Comparison of ENCODE assay signal across 1 cellular context in the genomic region with DNA sequence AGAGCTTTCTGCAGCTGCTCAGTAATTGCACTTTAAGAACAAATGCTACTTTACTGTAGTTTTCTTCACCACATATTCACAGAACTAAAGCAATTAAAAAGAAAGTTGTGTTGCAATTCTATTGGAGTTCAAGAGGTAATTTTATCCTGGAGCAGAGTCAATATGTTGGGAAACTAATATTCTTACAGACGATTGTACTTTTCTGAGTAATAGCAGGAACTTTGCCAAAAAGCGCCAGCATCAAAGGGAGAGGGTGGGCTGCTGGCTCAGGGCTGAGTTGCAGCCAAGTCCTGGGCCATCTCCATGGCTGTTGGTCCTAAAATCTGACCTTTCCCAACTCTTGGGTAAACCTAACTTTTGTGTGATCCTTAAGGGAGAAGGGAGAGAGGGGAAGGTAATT.
TF ChIP-seq lines count a peak whose summit lies in the region.

No MANE protein-coding gene starts in this region.

TF ChIP-seq in HepG2, 621 proteins besides CTCF, POLR2A, EP300 and RAD21 (continued from another document and continues in another):
- no peak for TF ChIP-seq ARHGAP35 (CRISPR knock-in tag; IDR thresholded peaks at IDR 0.05; ENCODE audit: borderline replicate concordance)
- TF ChIP-seq, protein P1, sequence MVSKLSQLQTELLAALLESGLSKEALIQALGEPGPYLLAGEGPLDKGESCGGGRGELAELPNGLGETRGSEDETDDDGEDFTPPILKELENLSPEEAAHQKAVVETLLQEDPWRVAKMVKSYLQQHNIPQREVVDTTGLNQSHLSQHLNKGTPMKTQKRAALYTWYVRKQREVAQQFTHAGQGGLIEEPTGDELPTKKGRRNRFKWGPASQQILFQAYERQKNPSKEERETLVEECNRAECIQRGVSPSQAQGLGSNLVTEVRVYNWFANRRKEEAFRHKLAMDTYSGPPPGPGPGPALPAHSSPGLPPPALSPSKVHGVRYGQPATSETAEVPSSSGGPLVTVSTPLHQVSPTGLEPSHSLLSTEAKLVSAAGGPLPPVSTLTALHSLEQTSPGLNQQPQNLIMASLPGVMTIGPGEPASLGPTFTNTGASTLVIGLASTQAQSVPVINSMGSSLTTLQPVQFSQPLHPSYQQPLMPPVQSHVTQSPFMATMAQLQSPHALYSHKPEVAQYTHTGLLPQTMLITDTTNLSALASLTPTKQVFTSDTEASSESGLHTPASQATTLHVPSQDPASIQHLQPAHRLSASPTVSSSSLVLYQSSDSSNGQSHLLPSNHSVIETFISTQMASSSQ (IDR thresholded peaks at IDR 0.05; ENCODE audit: low read depth) = no peak
- TF ChIP-seq, protein P1 (CRISPR knock-in tag; IDR thresholded peaks at IDR 0.05; ENCODE audit: borderline replicate concordance) = peak; percentile 34; the same call in 1 of the 2 replicates
- no peak for TF ChIP-seq ZSCAN25 (CRISPR knock-in tag; IDR thresholded peaks at IDR 0.05)
- TF ChIP-seq CEBPG (CRISPR knock-in tag; IDR thresholded peaks at IDR 0.05) = peak; percentile 82
- no peak for TF ChIP-seq NCOA1 (CRISPR knock-in tag; IDR thresholded peaks at IDR 0.05)
- TF ChIP-seq, protein P2, sequence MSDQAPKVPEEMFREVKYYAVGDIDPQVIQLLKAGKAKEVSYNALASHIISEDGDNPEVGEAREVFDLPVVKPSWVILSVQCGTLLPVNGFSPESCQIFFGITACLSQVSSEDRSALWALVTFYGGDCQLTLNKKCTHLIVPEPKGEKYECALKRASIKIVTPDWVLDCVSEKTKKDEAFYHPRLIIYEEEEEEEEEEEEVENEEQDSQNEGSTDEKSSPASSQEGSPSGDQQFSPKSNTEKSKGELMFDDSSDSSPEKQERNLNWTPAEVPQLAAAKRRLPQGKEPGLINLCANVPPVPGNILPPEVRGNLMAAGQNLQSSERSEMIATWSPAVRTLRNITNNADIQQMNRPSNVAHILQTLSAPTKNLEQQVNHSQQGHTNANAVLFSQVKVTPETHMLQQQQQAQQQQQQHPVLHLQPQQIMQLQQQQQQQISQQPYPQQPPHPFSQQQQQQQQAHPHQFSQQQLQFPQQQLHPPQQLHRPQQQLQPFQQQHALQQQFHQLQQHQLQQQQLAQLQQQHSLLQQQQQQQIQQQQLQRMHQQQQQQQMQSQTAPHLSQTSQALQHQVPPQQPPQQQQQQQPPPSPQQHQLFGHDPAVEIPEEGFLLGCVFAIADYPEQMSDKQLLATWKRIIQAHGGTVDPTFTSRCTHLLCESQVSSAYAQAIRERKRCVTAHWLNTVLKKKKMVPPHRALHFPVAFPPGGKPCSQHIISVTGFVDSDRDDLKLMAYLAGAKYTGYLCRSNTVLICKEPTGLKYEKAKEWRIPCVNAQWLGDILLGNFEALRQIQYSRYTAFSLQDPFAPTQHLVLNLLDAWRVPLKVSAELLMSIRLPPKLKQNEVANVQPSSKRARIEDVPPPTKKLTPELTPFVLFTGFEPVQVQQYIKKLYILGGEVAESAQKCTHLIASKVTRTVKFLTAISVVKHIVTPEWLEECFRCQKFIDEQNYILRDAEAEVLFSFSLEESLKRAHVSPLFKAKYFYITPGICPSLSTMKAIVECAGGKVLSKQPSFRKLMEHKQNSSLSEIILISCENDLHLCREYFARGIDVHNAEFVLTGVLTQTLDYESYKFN (CRISPR knock-in tag; conservative IDR thresholded peaks at IDR 0.05) = peak; percentile 40
- no peak for TF ChIP-seq CBX1 (IDR thresholded peaks at IDR 0.05; ENCODE audit: low read depth)
- TF ChIP-seq SOX13 (IDR thresholded peaks at IDR 0.05) = no peak
- peak in 1 of 2 experiments; percentile 89; a peak in 2 of 4 replicates for TF ChIP-seq SOX13 (CRISPR knock-in tag; conservative IDR thresholded peaks at IDR 0.05 in 1 of 2, IDR thresholded peaks at IDR 0.05 in 1 of 2)
- TF ChIP-seq RBFOX2 (IDR thresholded peaks at IDR 0.05; ENCODE audit: low read depth, low read length) = no peak
- TF ChIP-seq SOX5 (CRISPR knock-in tag; IDR thresholded peaks at IDR 0.05; ENCODE audit: borderline replicate concordance) = peak; percentile 81
- TF ChIP-seq KLF15 (CRISPR knock-in tag; IDR thresholded peaks at IDR 0.05; ENCODE audit: borderline replicate concordance) = no peak
- peak; percentile 84; the same call in 1 of the 2 replicates for TF ChIP-seq HMG20A (CRISPR knock-in tag; IDR thresholded peaks at IDR 0.05; ENCODE audit: borderline replicate concordance)
- no peak for TF ChIP-seq RAD51 (IDR thresholded peaks at IDR 0.05; ENCODE audit: borderline replicate concordance)
- no peak for TF ChIP-seq HOXD1 (CRISPR knock-in tag; IDR thresholded peaks at IDR 0.05)
- TF ChIP-seq RXRA (CRISPR knock-in tag; IDR thresholded peaks at IDR 0.05) = peak; percentile 42; the same call in 1 of the 2 replicates
- TF ChIP-seq HDAC2 (CRISPR knock-in tag; IDR thresholded peaks at IDR 0.05) = peak; percentile 66
- no peak for TF ChIP-seq HNRNPH1 (optimal IDR thresholded peaks at IDR 0.05; ENCODE audit: low read depth, low read length)
- TF ChIP-seq MEIS1 (CRISPR knock-in tag; IDR thresholded peaks at IDR 0.05; ENCODE audit: borderline replicate concordance) = no peak
- TF ChIP-seq, protein P3, sequence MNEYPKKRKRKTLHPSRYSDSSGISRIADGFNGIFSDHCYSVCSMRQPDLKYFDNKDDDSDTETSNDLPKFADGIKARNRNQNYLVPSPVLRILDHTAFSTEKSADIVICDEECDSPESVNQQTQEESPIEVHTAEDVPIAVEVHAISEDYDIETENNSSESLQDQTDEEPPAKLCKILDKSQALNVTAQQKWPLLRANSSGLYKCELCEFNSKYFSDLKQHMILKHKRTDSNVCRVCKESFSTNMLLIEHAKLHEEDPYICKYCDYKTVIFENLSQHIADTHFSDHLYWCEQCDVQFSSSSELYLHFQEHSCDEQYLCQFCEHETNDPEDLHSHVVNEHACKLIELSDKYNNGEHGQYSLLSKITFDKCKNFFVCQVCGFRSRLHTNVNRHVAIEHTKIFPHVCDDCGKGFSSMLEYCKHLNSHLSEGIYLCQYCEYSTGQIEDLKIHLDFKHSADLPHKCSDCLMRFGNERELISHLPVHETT (CRISPR knock-in tag; conservative IDR thresholded peaks at IDR 0.05) = no peak
- TF ChIP-seq SAP130 (CRISPR knock-in tag; IDR thresholded peaks at IDR 0.05; ENCODE audit: low read depth) = peak; percentile 35
- 0 out of 2 replicates have a peak, but pooled peaks have one; percentile 31 for TF ChIP-seq ELF3 (CRISPR knock-in tag; IDR thresholded peaks at IDR 0.05)
- TF ChIP-seq CEBPB (IDR thresholded peaks at IDR 0.05; ENCODE audit: borderline replicate concordance, low read depth, low read length) = peak; percentile 89
- TF ChIP-seq, protein P4, sequence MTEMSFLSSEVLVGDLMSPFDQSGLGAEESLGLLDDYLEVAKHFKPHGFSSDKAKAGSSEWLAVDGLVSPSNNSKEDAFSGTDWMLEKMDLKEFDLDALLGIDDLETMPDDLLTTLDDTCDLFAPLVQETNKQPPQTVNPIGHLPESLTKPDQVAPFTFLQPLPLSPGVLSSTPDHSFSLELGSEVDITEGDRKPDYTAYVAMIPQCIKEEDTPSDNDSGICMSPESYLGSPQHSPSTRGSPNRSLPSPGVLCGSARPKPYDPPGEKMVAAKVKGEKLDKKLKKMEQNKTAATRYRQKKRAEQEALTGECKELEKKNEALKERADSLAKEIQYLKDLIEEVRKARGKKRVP (CRISPR knock-in tag; IDR thresholded peaks at IDR 0.05) = peak in 1 of 2 experiments; percentile 32; a peak in 1 of 4 replicates
- peak; percentile 71; the same call in 1 of the 2 replicates for TF ChIP-seq EHMT2 (IDR thresholded peaks at IDR 0.05; ENCODE audit: borderline replicate concordance, low read depth, low read length)
- TF ChIP-seq, protein P5, sequence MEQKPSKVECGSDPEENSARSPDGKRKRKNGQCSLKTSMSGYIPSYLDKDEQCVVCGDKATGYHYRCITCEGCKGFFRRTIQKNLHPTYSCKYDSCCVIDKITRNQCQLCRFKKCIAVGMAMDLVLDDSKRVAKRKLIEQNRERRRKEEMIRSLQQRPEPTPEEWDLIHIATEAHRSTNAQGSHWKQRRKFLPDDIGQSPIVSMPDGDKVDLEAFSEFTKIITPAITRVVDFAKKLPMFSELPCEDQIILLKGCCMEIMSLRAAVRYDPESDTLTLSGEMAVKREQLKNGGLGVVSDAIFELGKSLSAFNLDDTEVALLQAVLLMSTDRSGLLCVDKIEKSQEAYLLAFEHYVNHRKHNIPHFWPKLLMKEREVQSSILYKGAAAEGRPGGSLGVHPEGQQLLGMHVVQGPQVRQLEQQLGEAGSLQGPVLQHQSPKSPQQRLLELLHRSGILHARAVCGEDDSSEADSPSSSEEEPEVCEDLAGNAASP (CRISPR knock-in tag; IDR thresholded peaks at IDR 0.05; ENCODE audit: borderline replicate concordance) = 0 out of 2 replicates have a peak, but pooled peaks have one; percentile 9
- no peak for TF ChIP-seq CC2D1A (CRISPR knock-in tag; IDR thresholded peaks at IDR 0.05)
- TF ChIP-seq ISL2 (CRISPR knock-in tag; IDR thresholded peaks at IDR 0.05) = peak; percentile 88
- peak; percentile 85 for TF ChIP-seq GATAD2A (CRISPR knock-in tag; IDR thresholded peaks at IDR 0.05)
- TF ChIP-seq, protein P6, sequence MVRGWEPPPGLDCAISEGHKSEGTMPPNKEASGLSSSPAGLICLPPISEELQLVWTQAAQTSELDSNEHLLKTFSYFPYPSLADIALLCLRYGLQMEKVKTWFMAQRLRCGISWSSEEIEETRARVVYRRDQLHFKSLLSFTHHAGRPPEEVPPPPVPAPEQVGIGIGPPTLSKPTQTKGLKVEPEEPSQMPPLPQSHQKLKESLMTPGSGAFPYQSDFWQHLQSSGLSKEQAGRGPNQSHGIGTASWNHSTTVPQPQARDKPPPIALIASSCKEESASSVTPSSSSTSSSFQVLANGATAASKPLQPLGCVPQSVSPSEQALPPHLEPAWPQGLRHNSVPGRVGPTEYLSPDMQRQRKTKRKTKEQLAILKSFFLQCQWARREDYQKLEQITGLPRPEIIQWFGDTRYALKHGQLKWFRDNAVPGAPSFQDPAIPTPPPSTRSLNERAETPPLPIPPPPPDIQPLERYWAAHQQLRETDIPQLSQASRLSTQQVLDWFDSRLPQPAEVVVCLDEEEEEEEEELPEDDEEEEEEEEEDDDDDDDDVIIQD (CRISPR knock-in tag; IDR thresholded peaks at IDR 0.05; ENCODE audit: low read depth) = peak; percentile 74; the same call in 1 of the 2 replicates
- TF ChIP-seq, protein P7, sequence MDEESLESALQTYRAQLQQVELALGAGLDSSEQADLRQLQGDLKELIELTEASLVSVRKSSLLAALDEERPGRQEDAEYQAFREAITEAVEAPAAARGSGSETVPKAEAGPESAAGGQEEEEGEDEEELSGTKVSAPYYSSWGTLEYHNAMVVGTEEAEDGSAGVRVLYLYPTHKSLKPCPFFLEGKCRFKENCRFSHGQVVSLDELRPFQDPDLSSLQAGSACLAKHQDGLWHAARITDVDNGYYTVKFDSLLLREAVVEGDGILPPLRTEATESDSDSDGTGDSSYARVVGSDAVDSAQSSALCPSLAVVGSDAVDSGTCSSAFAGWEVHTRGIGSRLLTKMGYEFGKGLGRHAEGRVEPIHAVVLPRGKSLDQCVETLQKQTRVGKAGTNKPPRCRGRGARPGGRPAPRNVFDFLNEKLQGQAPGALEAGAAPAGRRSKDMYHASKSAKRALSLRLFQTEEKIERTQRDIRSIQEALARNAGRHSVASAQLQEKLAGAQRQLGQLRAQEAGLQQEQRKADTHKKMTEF (CRISPR knock-in tag; IDR thresholded peaks at IDR 0.05) = peak; percentile 61; the same call in 1 of the 2 replicates
- peak; percentile 61 for TF ChIP-seq ASH2L (IDR thresholded peaks at IDR 0.05; ENCODE audit: insufficient read length, low read depth, low read length)
- no peak for TF ChIP-seq RBM22 (optimal IDR thresholded peaks at IDR 0.05; ENCODE audit: low read length)
- peak; percentile 78; the same call in 1 of the 2 replicates for TF ChIP-seq CREM (IDR thresholded peaks at IDR 0.05)
- TF ChIP-seq CREM (CRISPR knock-in tag; IDR thresholded peaks at IDR 0.05) = no peak
- no peak for TF ChIP-seq ZFP36L1 (CRISPR knock-in tag; IDR thresholded peaks at IDR 0.05)
- TF ChIP-seq, protein P8, sequence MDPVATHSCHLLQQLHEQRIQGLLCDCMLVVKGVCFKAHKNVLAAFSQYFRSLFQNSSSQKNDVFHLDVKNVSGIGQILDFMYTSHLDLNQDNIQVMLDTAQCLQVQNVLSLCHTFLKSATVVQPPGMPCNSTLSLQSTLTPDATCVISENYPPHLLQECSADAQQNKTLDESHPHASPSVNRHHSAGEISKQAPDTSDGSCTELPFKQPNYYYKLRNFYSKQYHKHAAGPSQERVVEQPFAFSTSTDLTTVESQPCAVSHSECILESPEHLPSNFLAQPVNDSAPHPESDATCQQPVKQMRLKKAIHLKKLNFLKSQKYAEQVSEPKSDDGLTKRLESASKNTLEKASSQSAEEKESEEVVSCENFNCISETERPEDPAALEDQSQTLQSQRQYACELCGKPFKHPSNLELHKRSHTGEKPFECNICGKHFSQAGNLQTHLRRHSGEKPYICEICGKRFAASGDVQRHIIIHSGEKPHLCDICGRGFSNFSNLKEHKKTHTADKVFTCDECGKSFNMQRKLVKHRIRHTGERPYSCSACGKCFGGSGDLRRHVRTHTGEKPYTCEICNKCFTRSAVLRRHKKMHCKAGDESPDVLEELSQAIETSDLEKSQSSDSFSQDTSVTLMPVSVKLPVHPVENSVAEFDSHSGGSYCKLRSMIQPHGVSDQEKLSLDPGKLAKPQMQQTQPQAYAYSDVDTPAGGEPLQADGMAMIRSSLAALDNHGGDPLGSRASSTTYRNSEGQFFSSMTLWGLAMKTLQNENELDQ (CRISPR knock-in tag; IDR thresholded peaks at IDR 0.05; ENCODE audit: borderline replicate concordance) = no peak
- TF ChIP-seq RXRB (CRISPR knock-in tag; IDR thresholded peaks at IDR 0.05; ENCODE audit: borderline replicate concordance) = peak; percentile 18; the same call in 1 of the 2 replicates
- peak; percentile 53 for TF ChIP-seq SKI (IDR thresholded peaks at IDR 0.05; ENCODE audit: partially characterized antibody)
